In the genomic region with DNA sequence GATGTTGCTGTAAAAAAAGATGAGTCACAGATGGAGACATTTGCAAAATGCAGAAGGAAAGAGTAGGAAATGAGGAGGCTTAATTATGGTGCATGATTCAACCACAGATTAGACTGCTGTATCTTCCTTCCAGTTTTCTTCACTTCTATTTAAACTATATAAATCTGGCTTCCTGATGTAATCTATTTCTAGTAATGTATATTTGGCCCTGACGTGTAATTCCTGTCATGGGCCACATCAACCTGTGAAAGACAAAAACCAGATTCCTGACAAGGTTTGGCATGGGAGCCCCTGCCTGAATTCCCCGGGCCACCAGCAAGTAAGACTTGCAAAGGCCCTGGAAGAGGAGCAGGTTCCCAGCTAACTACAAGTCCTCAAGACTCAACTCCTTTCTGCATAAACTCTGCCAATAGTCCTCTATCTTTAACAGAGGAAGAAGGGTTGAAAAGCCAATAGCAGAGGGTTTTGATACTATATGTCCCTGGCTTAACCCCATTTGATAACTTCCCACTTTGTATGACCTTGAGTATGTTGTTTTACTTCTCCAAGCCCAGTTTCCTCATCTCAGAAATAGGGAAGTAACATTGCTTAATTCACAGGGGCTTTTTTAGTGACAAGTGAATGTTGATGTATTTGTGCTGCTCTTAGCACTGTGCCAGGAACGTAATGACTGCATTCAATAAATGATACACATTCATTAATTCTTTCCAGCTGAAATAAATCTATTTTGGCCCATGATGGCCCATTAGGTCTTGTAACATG, we compare ENCODE assay signal across 1 cellular context.
TF ChIP-seq lines count a peak whose summit lies in the region.

No MANE protein-coding gene starts in this region.

TF ChIP-seq in HepG2, 621 proteins besides CTCF, POLR2A, EP300 and RAD21 (continued from another document):
- TF ChIP-seq, protein P1, sequence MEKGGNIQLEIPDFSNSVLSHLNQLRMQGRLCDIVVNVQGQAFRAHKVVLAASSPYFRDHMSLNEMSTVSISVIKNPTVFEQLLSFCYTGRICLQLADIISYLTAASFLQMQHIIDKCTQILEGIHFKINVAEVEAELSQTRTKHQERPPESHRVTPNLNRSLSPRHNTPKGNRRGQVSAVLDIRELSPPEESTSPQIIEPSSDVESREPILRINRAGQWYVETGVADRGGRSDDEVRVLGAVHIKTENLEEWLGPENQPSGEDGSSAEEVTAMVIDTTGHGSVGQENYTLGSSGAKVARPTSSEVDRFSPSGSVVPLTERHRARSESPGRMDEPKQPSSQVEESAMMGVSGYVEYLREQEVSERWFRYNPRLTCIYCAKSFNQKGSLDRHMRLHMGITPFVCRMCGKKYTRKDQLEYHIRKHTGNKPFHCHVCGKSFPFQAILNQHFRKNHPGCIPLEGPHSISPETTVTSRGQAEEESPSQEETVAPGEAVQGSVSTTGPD (CRISPR knock-in tag; IDR thresholded peaks at IDR 0.05): no peak
- TF ChIP-seq MED8 (CRISPR knock-in tag; IDR thresholded peaks at IDR 0.05; ENCODE audit: insufficient replicate concordance) (no peak), ZSCAN20 (CRISPR knock-in tag; IDR thresholded peaks at IDR 0.05; ENCODE audit: borderline replicate concordance) (no peak), MYC (CRISPR knock-in tag; IDR thresholded peaks at IDR 0.05; ENCODE audit: borderline replicate concordance) (no peak), ZBTB42 (CRISPR knock-in tag; IDR thresholded peaks at IDR 0.05) (no peak)
- TF ChIP-seq, protein P2, sequence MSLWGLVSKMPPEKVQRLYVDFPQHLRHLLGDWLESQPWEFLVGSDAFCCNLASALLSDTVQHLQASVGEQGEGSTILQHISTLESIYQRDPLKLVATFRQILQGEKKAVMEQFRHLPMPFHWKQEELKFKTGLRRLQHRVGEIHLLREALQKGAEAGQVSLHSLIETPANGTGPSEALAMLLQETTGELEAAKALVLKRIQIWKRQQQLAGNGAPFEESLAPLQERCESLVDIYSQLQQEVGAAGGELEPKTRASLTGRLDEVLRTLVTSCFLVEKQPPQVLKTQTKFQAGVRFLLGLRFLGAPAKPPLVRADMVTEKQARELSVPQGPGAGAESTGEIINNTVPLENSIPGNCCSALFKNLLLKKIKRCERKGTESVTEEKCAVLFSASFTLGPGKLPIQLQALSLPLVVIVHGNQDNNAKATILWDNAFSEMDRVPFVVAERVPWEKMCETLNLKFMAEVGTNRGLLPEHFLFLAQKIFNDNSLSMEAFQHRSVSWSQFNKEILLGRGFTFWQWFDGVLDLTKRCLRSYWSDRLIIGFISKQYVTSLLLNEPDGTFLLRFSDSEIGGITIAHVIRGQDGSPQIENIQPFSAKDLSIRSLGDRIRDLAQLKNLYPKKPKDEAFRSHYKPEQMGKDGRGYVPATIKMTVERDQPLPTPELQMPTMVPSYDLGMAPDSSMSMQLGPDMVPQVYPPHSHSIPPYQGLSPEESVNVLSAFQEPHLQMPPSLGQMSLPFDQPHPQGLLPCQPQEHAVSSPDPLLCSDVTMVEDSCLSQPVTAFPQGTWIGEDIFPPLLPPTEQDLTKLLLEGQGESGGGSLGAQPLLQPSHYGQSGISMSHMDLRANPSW (CRISPR knock-in tag; IDR thresholded peaks at IDR 0.05; ENCODE audit: borderline replicate concordance): no peak
